Comparison of ENCODE assay signal across 4 cellular contexts in genomic region chr6:41231246-41231645, GRCh38. TPM values are rescaled to one million over a fixed set of nuclear protein-coding genes. Genes with fewer than 3 reads are reported as not detected.
"Had no signal": no experiment of that assay in that cellular context is flagged by ENCODE, and none has a peak within 500 bp of the region (broad histone marks: within the 10 kb centered on the region; RNA-seq: fewer than 3 reads in every experiment).

No MANE protein-coding gene starts in this region.

- ATAC-seq: GM12878 had no signal

- DNase-seq: GDM1, GF-D8 had no signal

- H3K4me3 ChIP-seq: GM12878 had no signal

RNA-seq across cellular contexts. Expression of gene TREML4, which starts 3.1 kb away (rescaled TPM):
- total RNA-seq: G401, GM12878 had no signal
- polyA plus RNA-seq: GM12878 had no signal

RNA-seq across cellular contexts. Expression of gene TREML2, which starts 30.3 kb away (rescaled TPM):
- total RNA-seq: G401 had no signal

RNA-seq across cellular contexts. Expression of gene TREM1, which starts 55.2 kb away (rescaled TPM):
- total RNA-seq: G401 had no signal
